ENCODE assay signal across 3 cellular contexts in genomic region chr6:105943514-105943913, GRCh38.
TF ChIP-seq lines count a peak whose summit lies in the region.

No MANE protein-coding gene starts in this region.

TF ChIP-seq in HepG2, 621 proteins besides CTCF, POLR2A, EP300 and RAD21:
- TF ChIP-seq ATF7 (IDR thresholded peaks at IDR 0.05) (peak; percentile 80), ATF7 (CRISPR knock-in tag; IDR thresholded peaks at IDR 0.05) (no peak), HOXA3 (CRISPR knock-in tag; IDR thresholded peaks at IDR 0.05) (no peak)

TF ChIP-seq in HEK293, 187 proteins besides CTCF, POLR2A, EP300 and RAD21:
- peak; percentile 52 for TF ChIP-seq ATF2 (tag by site-specific recombination; IDR thresholded peaks at IDR 0.05; ENCODE audit: low read depth)
- TF ChIP-seq, protein P1, sequence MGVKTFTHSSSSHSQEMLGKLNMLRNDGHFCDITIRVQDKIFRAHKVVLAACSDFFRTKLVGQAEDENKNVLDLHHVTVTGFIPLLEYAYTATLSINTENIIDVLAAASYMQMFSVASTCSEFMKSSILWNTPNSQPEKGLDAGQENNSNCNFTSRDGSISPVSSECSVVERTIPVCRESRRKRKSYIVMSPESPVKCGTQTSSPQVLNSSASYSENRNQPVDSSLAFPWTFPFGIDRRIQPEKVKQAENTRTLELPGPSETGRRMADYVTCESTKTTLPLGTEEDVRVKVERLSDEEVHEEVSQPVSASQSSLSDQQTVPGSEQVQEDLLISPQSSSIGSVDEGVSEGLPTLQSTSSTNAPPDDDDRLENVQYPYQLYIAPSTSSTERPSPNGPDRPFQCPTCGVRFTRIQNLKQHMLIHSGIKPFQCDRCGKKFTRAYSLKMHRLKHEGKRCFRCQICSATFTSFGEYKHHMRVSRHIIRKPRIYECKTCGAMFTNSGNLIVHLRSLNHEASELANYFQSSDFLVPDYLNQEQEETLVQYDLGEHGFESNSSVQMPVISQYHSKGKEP (tag by site-specific recombination; IDR thresholded peaks at IDR 0.05) = no peak
TF ChIP-seq in HEK293: peak in this region for 1.

TF ChIP-seq in K562, 482 proteins besides CTCF, POLR2A, EP300 and RAD21:
- TF ChIP-seq, protein P2, sequence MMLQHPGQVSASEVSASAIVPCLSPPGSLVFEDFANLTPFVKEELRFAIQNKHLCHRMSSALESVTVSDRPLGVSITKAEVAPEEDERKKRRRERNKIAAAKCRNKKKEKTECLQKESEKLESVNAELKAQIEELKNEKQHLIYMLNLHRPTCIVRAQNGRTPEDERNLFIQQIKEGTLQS (IDR thresholded peaks at IDR 0.05) = peak; percentile 32; the same call in 1 of the 2 replicates
- TF ChIP-seq, protein P2 (CRISPR knock-in tag; conservative IDR thresholded peaks at IDR 0.05) = no peak
- TF ChIP-seq REST (CRISPR knock-in tag; IDR thresholded peaks at IDR 0.05; ENCODE audit: low read depth) = no peak
